1 cellular context compared by ENCODE assay signal in the genomic region with DNA sequence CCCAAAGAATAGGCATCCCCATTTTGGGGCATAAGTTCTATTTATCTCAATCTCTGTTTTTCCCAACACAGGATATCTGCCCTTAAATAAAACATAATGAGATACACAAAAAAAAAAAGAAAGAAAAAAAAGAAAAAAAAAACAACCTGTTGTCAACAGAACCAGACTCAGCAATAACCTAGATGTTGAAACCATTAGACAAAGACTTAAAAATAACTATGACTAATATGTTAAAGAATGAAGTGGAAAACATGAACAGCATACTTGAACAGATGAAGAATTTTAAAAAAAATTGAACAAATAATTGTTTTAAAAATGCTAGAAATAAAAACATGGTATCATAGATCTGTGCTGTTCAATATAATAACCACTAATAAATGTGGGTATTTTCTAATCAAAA.
TF ChIP-seq lines count a peak whose summit lies in the region.

No MANE protein-coding gene starts in this region.

TF ChIP-seq in IMR-90, 13 proteins besides CTCF, POLR2A, EP300 and RAD21:
- TF ChIP-seq, protein P1, sequence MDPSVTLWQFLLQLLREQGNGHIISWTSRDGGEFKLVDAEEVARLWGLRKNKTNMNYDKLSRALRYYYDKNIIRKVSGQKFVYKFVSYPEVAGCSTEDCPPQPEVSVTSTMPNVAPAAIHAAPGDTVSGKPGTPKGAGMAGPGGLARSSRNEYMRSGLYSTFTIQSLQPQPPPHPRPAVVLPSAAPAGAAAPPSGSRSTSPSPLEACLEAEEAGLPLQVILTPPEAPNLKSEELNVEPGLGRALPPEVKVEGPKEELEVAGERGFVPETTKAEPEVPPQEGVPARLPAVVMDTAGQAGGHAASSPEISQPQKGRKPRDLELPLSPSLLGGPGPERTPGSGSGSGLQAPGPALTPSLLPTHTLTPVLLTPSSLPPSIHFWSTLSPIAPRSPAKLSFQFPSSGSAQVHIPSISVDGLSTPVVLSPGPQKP (IDR thresholded peaks at IDR 0.05; ENCODE audit: borderline replicate concordance, low read depth, low read length) = no peak
- no peak for TF ChIP-seq BHLHE40 (IDR thresholded peaks at IDR 0.05; ENCODE audit: low read depth, low read length)
- TF ChIP-seq SMC3 (IDR thresholded peaks at IDR 0.05; ENCODE audit: low read depth, low read length) = no peak
- TF ChIP-seq, protein P2, sequence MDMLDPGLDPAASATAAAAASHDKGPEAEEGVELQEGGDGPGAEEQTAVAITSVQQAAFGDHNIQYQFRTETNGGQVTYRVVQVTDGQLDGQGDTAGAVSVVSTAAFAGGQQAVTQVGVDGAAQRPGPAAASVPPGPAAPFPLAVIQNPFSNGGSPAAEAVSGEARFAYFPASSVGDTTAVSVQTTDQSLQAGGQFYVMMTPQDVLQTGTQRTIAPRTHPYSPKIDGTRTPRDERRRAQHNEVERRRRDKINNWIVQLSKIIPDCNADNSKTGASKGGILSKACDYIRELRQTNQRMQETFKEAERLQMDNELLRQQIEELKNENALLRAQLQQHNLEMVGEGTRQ (IDR thresholded peaks at IDR 0.05; ENCODE audit: low read depth, low read length) = no peak
- no peak for TF ChIP-seq CHD1 (IDR thresholded peaks at IDR 0.05; ENCODE audit: low read depth, low read length)
- no peak for TF ChIP-seq NFE2L2 (IDR thresholded peaks at IDR 0.05; ENCODE audit: low read depth, low read length)
- TF ChIP-seq RFX5 (IDR thresholded peaks at IDR 0.05; ENCODE audit: low read depth, low read length) = no peak
- TF ChIP-seq RCOR1 (IDR thresholded peaks at IDR 0.05; ENCODE audit: insufficient replicate concordance, low read length) = no peak
- no peak for TF ChIP-seq MAZ (IDR thresholded peaks at IDR 0.05; ENCODE audit: borderline replicate concordance, low read depth, low read length)
- TF ChIP-seq CEBPB (IDR thresholded peaks at IDR 0.05; ENCODE audit: low read depth, low read length) = no peak
- TF ChIP-seq MAFK (IDR thresholded peaks at IDR 0.05; ENCODE audit: low read depth, low read length) = no peak
- no peak for TF ChIP-seq MXI1 (IDR thresholded peaks at IDR 0.05; ENCODE audit: borderline replicate concordance, low read depth, low read length)
- TF ChIP-seq FOS (IDR thresholded peaks at IDR 0.05; ENCODE audit: low read depth, low read length) = no peak
